In the genomic region with DNA sequence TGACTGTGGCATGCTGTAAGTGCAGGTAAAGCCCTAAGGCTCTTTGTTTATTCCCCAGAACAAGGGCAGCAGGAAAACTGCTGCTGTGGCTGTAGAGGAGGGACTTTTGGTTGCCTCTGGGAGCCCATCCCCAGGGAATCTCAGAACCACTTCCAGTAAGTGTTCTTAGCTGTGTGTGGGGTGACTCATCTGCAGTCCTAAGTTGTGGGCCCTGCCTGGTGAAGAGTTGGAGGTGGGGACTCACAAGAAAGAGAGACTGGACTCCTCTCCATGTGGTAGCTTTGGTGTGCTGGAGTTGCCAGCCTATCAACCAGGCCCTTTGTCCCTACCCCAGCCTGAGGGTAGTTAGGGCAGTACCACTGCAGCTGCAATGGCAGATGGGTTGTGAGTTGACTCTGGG, we compare ENCODE assay signal across 14 cellular contexts. TPM values are rescaled to one million over a fixed set of nuclear protein-coding genes. Genes with fewer than 3 reads are reported as not detected.
DNase-seq lines count a peak whose midpoint lies in the region; ATAC-seq and TF ChIP-seq lines count a peak whose summit lies in the region.
"Had no signal": no experiment of that assay in that cellular context is flagged by ENCODE, and none has a peak within 500 bp of the region (broad histone marks: within the 10 kb centered on the region; RNA-seq: fewer than 3 reads in every experiment).

No MANE protein-coding gene starts in this region.

- H3K4me3 Mint-ChIP-seq in neural progenitor cell (no peak overlapping the region), immature natural killer cell (no peak overlapping the region)
- H3K4me3 Mint-ChIP-seq: activated T-helper 17 cell treated with anti-CD3 and anti-CD28 coated beads, Interleukin-2, amount 50 U/mL, for 72 hours; type B pancreatic cell had no signal

- H3K4me2 ChIP-seq in neural progenitor cell = no peak overlapping the region

- TF ChIP-seq CTCF in choroid plexus epithelial cell (conservative IDR thresholded peaks at IDR 0.05; ENCODE audit: low read depth, low read length) (no peak), neural progenitor cell (IDR thresholded peaks at IDR 0.05) (no peak)

- H3K79me2 ChIP-seq in neural progenitor cell (ENCODE audit: low read depth) = no peaks in the 10 kb centered on the region

- H3K9me3 Mint-ChIP-seq in neural progenitor cell (peaks cover 32% of the 10 kb centered on the region), immature natural killer cell (peaks cover 19 to 34% (median 31%) of the 10 kb centered on the region in 6 donors)

- H3K36me3 ChIP-seq in neural progenitor cell = peaks cover 6% of the 10 kb centered on the region
- H3K36me3 ChIP-seq: HAP-1, ovary had no signal

- H3F3A ChIP-seq in neural progenitor cell (ENCODE audit: low read depth) = no peaks in the 10 kb centered on the region

- ATAC-seq in HG02623 (IDR thresholded peaks at IDR 0.05; ENCODE audit: unreplicated experiment) (no peak), HG03045 (IDR thresholded peaks at IDR 0.05; ENCODE audit: unreplicated experiment) (no peak)
- ATAC-seq: activated T-helper 17 cell treated with anti-CD3 and anti-CD28 coated beads, Interleukin-2, amount 50 U/mL, for 72 hours had no signal

- no peaks in the 10 kb centered on the region for H3K27me3 Mint-ChIP-seq in neural progenitor cell (ENCODE audit: insufficient read depth, low read depth)
- peaks cover 0 to 9% (median 2%) of the 10 kb centered on the region in 3 donors for H3K27me3 Mint-ChIP-seq in immature natural killer cell (ENCODE audit: low read depth in 3 of 3)
- H3K27me3 Mint-ChIP-seq: activated T-helper 17 cell treated with anti-CD3 and anti-CD28 coated beads, Interleukin-2, amount 50 U/mL, for 72 hours; type B pancreatic cell had no signal

- peaks cover 4% of the 10 kb centered on the region for H3K9me3 ChIP-seq in neural progenitor cell (ENCODE audit: low read depth)
- H3K9me3 ChIP-seq: ovary had no signal

- no peaks in the 10 kb centered on the region for H4K20me1 ChIP-seq in neural progenitor cell (ENCODE audit: low read depth)

- H3K9ac ChIP-seq in neural progenitor cell = no peak overlapping the region

- no peaks in the 10 kb centered on the region for H3K27me3 ChIP-seq in neural progenitor cell
- H3K27me3 ChIP-seq: ovary had no signal

- H3K36me3 Mint-ChIP-seq in neural progenitor cell = peaks cover 3% of the 10 kb centered on the region
- H3K36me3 Mint-ChIP-seq in immature natural killer cell = peaks cover 19 to 37% (median 24%) of the 10 kb centered on the region in 3 donors
- H3K36me3 Mint-ChIP-seq: type B pancreatic cell had no signal

- peak overlapping the region; percentile 60 for H3K27ac Mint-ChIP-seq in neural progenitor cell
- H3K27ac Mint-ChIP-seq in immature natural killer cell = no peak overlapping the region
- H3K27ac Mint-ChIP-seq: activated T-helper 17 cell treated with anti-CD3 and anti-CD28 coated beads, Interleukin-2, amount 50 U/mL, for 72 hours; type B pancreatic cell had no signal

- peak; percentile 81 for DNase-seq in EL
- peak; percentile 24 for DNase-seq in MV-4-11 (lab: John Stamatoyannopoulos, UW)
- DNase-seq in choroid plexus epithelial cell (ENCODE audit: low read depth) = peak; percentile 84
- DNase-seq in neural progenitor cell (ENCODE audit: low spot score) = no peak
- DNase-seq in immature natural killer cell = no peak
- no peak for DNase-seq in cerebellar cortex (ENCODE audit: low spot score)
- DNase-seq: NCI-H1092; NK-92 treated with Interleukin-12 subunit alpha and Interleukin-12 subunit beta, amount 100 ng/mL, for 24 hours; ovary had no signal

- peak overlapping the region; percentile 79 for H2AFZ ChIP-seq in neural progenitor cell (replicated peaks)

- no peak overlapping the region for H3K4me3 ChIP-seq in choroid plexus epithelial cell (ENCODE audit: low read depth, low read length)
- no peak overlapping the region for H3K4me3 ChIP-seq in neural progenitor cell
- H3K4me3 ChIP-seq: HAP-1, ovary had no signal

- H3K4me1 ChIP-seq in neural progenitor cell = no peaks in the 10 kb centered on the region
- H3K4me1 ChIP-seq: HAP-1 had no signal

- no peak overlapping the region for H3K27ac ChIP-seq in neural progenitor cell
- H3K27ac ChIP-seq: ovary had no signal

- peaks cover 2% of the 10 kb centered on the region for H3K4me1 Mint-ChIP-seq in neural progenitor cell
- no peaks in the 10 kb centered on the region for H3K4me1 Mint-ChIP-seq in immature natural killer cell
- H3K4me1 Mint-ChIP-seq: activated T-helper 17 cell treated with anti-CD3 and anti-CD28 coated beads, Interleukin-2, amount 50 U/mL, for 72 hours had no signal

RNA-seq across cellular contexts. Expression of a gene that starts 24.0 kb away (rescaled TPM):
- 12.2 and 13.1 TPM in 2 replicates for total RNA-seq in neural progenitor cell (ENCODE audit: low replicate concordance)
- polyA plus RNA-seq in immature natural killer cell = 10 to 100 TPM; 15.6 to 19.2 (median 18.5) TPM

Comparison
In these comparisons a context has a peak if more than half of its experiments do, and no peak if none do; other contexts are left out.
1. DNase-seq: peak in EL (single experiment), MV-4-11 (single experiment) and choroid plexus epithelial cell (single experiment); none in neural progenitor cell (single experiment), immature natural killer cell (0 of 3) and cerebellar cortex (single experiment).